ENCODE assay signal across 9 cellular contexts in genomic region chr13:101706651-101707050, GRCh38.
DNase-seq lines count a peak whose midpoint lies in the region; ATAC-seq and TF ChIP-seq lines count a peak whose summit lies in the region.
"Had no signal": no experiment of that assay in that cellular context is flagged by ENCODE, and none has a peak within 500 bp of the region (broad histone marks: within the 10 kb centered on the region; RNA-seq: fewer than 3 reads in every experiment).

No MANE protein-coding gene starts in this region.

- no peak for ATAC-seq in omental fat pad (ENCODE audit: low FRiP score)
- ATAC-seq: HCT116 had no signal

- no peaks in the 10 kb centered on the region for H3K27me3 ChIP-seq in adipocyte (replicated peaks; ENCODE audit: control insufficient read depth, insufficient read depth, low read length)

- H3K9ac ChIP-seq in adipocyte (ENCODE audit: low read length) = no peak overlapping the region

- intact Hi-C loops in cardiac septum (cut with DNase I) = no loop called here

- H3K4me1 ChIP-seq in adipocyte (ENCODE audit: control insufficient read depth, insufficient read depth, low read length) = peaks cover 20% of the 10 kb centered on the region

- no peak for TF ChIP-seq CTCF in omental fat pad (IDR thresholded peaks at IDR 0.05)

- H3K9me3 ChIP-seq in adipocyte (ENCODE audit: control insufficient read depth, low read length) = no peaks in the 10 kb centered on the region

- peak; percentile 90 for DNase-seq in EH (ENCODE audit: low read depth)
- DNase-seq in HS-5 (ENCODE audit: low read depth) = peak; percentile 72
- DNase-seq in adipocyte (ENCODE audit: low read depth) = peak; percentile 92
- peak; percentile 90 to 92 for DNase-seq in lung microvascular endothelial cell (ENCODE audit: low read depth in 2 of 2)
- DNase-seq in omental fat pad (ENCODE audit: low spot score) = no peak
- DNase-seq in iPS-NIHi7 (ENCODE audit: extremely low spot score) = no peak
- DNase-seq in DMS 273 (lab: John Stamatoyannopoulos, UW; ENCODE audit: unreplicated experiment) = no peak
- no peak for DNase-seq in cardiac septum (ENCODE audit: low spot score)

- H3K36me3 ChIP-seq in adipocyte (ENCODE audit: control insufficient read depth, insufficient read depth, low read length, severe bottlenecking) = peaks cover 38% of the 10 kb centered on the region

- H3K4me3 ChIP-seq in adipocyte (ENCODE audit: low read length) = no peak overlapping the region

Comparison
In these comparisons a context has a peak if more than half of its experiments do, and no peak if none do; other contexts are left out.
1. DNase-seq: peak in EH (single experiment), HS-5 (single experiment), adipocyte (single experiment) and lung microvascular endothelial cell (2 of 2); none in omental fat pad (single experiment), iPS-NIHi7 (single experiment), DMS 273 (single experiment) and cardiac septum (single experiment).